24 cellular contexts compared by ENCODE assay signal in genomic region chr6:99145738-99146137, GRCh38.
DNase-seq lines count a peak whose midpoint lies in the region; ATAC-seq, FAIRE-seq and TF ChIP-seq lines count a peak whose summit lies in the region.
"Had no signal": no experiment of that assay in that cellular context is flagged by ENCODE, and none has a peak within 500 bp of the region (broad histone marks: within the 10 kb centered on the region; RNA-seq: fewer than 3 reads in every experiment).

No MANE protein-coding gene starts in this region.

- no peak for FAIRE-seq in HTR-8/SVneo (lab: Jason Lieb, UNC)
- FAIRE-seq: A549, GM12892, H54 had no signal

- DNase-seq in MM.1S (peak; percentile 30), esophagus muscularis mucosa (ENCODE audit: extremely low spot score) (peak; percentile 37), erythroblast (lab: John Stamatoyannopoulos, UW) (no peak), HTR-8/SVneo (ENCODE audit: insufficient read length, low spot score) (no peak)
- DNase-seq: 8988T; ACHN; AML-193; BE2C; Calu3; CD4-positive, alpha-beta memory T cell; COR-L47; DMS53; DMS79 treated with DMSO at 0.1 percent for 48 hours; GF-D8; GOT3; HFFc6 had no signal

- no peak for TF ChIP-seq EP300 in esophagus muscularis mucosa (IDR thresholded peaks at IDR 0.05)

- no peaks in the 10 kb centered on the region for H3K79me2 ChIP-seq in MM.1S (ENCODE audit: low read length)

- no peak overlapping the region for H3K27ac ChIP-seq in MM.1S (ENCODE audit: low read length)
- no peak overlapping the region for H3K27ac ChIP-seq in esophagus muscularis mucosa (replicated peaks in 1 of 4)
- H3K27ac ChIP-seq: A549; BLaER1 treated with 17β-estradiol and CSF1 and Interleukin-3, amounts not matched to agents 10 nM and 100 nM had no signal

- no peak overlapping the region for H3K9ac ChIP-seq in MM.1S (ENCODE audit: low read length)
- H3K9ac ChIP-seq: BLaER1 treated with 17β-estradiol and CSF1 and Interleukin-3, amounts not matched to agents 10 nM and 100 nM had no signal

- no peaks in the 10 kb centered on the region for H4K20me1 ChIP-seq in MM.1S (ENCODE audit: insufficient read depth, low read length)
- H4K20me1 ChIP-seq: BLaER1 treated with 17β-estradiol and CSF1 and Interleukin-3, amounts not matched to agents 10 nM and 100 nM had no signal

- TF ChIP-seq CTCF in MM.1S (IDR thresholded peaks at IDR 0.05; ENCODE audit: low read length) (no peak), esophagus muscularis mucosa (IDR thresholded peaks at IDR 0.05) (no peak)

- no peaks in the 10 kb centered on the region for H3K27me3 ChIP-seq in MM.1S (replicated peaks; ENCODE audit: insufficient read depth, low read length)
- H3K27me3 ChIP-seq in esophagus muscularis mucosa, result peaks cover 0 to 4% (median 0%) of the 10 kb centered on the region in 4 donors
- H3K27me3 ChIP-seq: BE2C; BLaER1 treated with 17β-estradiol and CSF1 and Interleukin-3, amounts not matched to agents 10 nM and 100 nM had no signal

- H2AFZ ChIP-seq in MM.1S (ENCODE audit: low read length), result 0 out of 2 replicates have a peak overlapping the region, but pooled peaks have one; percentile 6

- no peaks in the 10 kb centered on the region for H3K9me3 ChIP-seq in MM.1S (replicated peaks; ENCODE audit: insufficient read depth, low read length)
- no peaks in the 10 kb centered on the region for H3K9me3 ChIP-seq in esophagus muscularis mucosa
- H3K9me3 ChIP-seq: A549, BE2C, HAP-1 had no signal

- 60% methylated on average over 2 of the region's 3 CpGs for WGBS in esophagus muscularis mucosa

- H3F3A ChIP-seq in MM.1S (ENCODE audit: insufficient read depth, low read length), result no peaks in the 10 kb centered on the region

- intact Hi-C loops in esophagus muscularis mucosa (cut with DNase I), result no loop called here

- H3K9me2 ChIP-seq in MM.1S (replicated peaks; ENCODE audit: insufficient read depth, low read length), result no peaks in the 10 kb centered on the region

- H3K4me3 ChIP-seq in MM.1S (ENCODE audit: low read length) (no peak overlapping the region), esophagus muscularis mucosa (no peak overlapping the region)
- H3K4me3 ChIP-seq: A549; BLaER1 treated with 17β-estradiol and CSF1 and Interleukin-3, amounts not matched to agents 10 nM and 100 nM; HAP-1 had no signal

- no peaks in the 10 kb centered on the region for H3K36me3 ChIP-seq in MM.1S (replicated peaks; ENCODE audit: insufficient read depth, low read length)
- no peaks in the 10 kb centered on the region for H3K36me3 ChIP-seq in esophagus muscularis mucosa
- H3K36me3 ChIP-seq: BE2C; BLaER1 treated with 17β-estradiol and CSF1 and Interleukin-3, amounts not matched to agents 10 nM and 100 nM; HAP-1 had no signal

- TF ChIP-seq POLR2A in esophagus muscularis mucosa (IDR thresholded peaks at IDR 0.05; ENCODE audit: low read depth) (no peak), erythroblast (IDR thresholded peaks at IDR 0.05; ENCODE audit: low read length) (no peak)

- peak overlapping the region; percentile 30; the same call in 1 of the 2 replicates for H3K4me2 ChIP-seq in MM.1S (ENCODE audit: low read depth, low read length)
- H3K4me2 ChIP-seq: A549; BLaER1 treated with 17β-estradiol and CSF1 and Interleukin-3, amounts not matched to agents 10 nM and 100 nM had no signal

- H3K4me1 ChIP-seq in MM.1S (ENCODE audit: low read length) (no peaks in the 10 kb centered on the region; the same call in 1 of the 2 replicates), esophagus muscularis mucosa (no peaks in the 10 kb centered on the region)
- H3K4me1 ChIP-seq: A549; BE2C; BLaER1 treated with 17β-estradiol and CSF1 and Interleukin-3, amounts not matched to agents 10 nM and 100 nM; HAP-1 had no signal

- peak; percentile 79 for ATAC-seq in GM18867 (IDR thresholded peaks at IDR 0.05; ENCODE audit: unreplicated experiment)
- no peak for ATAC-seq in HG03342 (IDR thresholded peaks at IDR 0.05; ENCODE audit: unreplicated experiment)
- no peak for ATAC-seq in HG03280 (IDR thresholded peaks at IDR 0.05; ENCODE audit: unreplicated experiment)
- ATAC-seq: A549 had no signal

Comparison
In these comparisons a context has a peak if more than half of its experiments do, and no peak if none do; other contexts are left out.
1. DNase-seq: peak in MM.1S (single experiment) and esophagus muscularis mucosa (single experiment); none in erythroblast (0 of 2) and HTR-8/SVneo (single experiment).